Comparison of ENCODE assay signal across 22 cellular contexts in the genomic region with DNA sequence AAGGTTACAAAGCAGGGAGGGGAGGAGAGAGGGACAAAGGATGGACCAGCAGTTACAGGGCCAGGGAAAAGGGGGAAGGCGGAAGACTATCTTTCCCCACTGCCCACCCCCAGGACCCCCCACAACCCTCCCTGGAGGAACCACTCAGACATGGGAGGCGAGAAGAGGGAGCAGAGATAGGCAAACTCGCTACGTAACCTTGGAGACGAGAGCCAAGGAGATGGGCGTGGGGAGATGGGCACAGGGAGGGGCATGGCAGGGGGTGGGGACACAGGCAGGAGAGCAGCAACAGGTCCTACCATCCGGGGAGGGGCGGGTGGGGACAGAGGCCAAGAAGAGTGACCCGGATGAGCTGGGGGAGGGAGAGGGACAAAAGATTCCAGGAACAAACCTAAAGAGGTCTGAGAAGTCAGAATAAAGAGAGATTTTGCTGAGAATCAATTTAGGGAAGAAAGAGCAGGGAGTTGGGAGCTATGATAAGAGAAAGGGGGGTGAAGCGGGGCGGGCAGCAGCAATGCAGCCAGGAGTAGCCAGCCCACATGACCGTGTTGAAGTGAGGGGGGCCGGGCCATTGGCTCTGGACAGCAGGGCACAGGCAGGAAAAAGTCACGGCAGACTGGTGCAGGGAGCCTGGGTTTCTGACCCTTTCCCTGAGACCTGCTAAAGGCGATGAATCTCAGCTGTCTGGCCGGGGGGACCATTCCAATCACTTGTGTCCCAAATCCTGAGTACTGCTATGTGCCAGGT.
DNase-seq lines count a peak whose midpoint lies in the region; ATAC-seq and TF ChIP-seq lines count a peak whose summit lies in the region.
"Had no signal": no experiment of that assay in that cellular context is flagged by ENCODE, and none has a peak within 500 bp of the region (broad histone marks: within the 10 kb centered on the region; RNA-seq: fewer than 3 reads in every experiment).

No MANE protein-coding gene starts in this region.

- H3K4me2 ChIP-seq in SK-N-SH: no peak overlapping the region

- H4K20me1 ChIP-seq in SK-N-SH (ENCODE audit: insufficient read depth): no peaks in the 10 kb centered on the region

- H3K27me3 ChIP-seq in SK-N-SH (ENCODE audit: insufficient read depth) (no peaks in the 10 kb centered on the region; the same call in 1 of the 2 replicates), H7 (ENCODE audit: control insufficient read depth, insufficient read depth, low read length) (no peaks in the 10 kb centered on the region), esophagus muscularis mucosa (peaks cover 0 to 21% (median 0%) of the 10 kb centered on the region in 4 donors), thyroid gland (no peaks in the 10 kb centered on the region)
- H3K27me3 ChIP-seq: BE2C, SJSA1 had no signal

- TF ChIP-seq EP300 in SK-N-SH (IDR thresholded peaks at IDR 0.05; ENCODE audit: borderline replicate concordance in 1 of 2, low read depth in 1 of 2, low read length in 1 of 2): no peak
- no peak for TF ChIP-seq EP300 in esophagus muscularis mucosa (IDR thresholded peaks at IDR 0.05)

- no peak for TF ChIP-seq RAD21 in SK-N-SH (IDR thresholded peaks at IDR 0.05; ENCODE audit: low read length)

- H3K27ac ChIP-seq in SK-N-SH (ENCODE audit: low read depth in 2 of 2, low read length in 1 of 2): peak overlapping the region in 1 of 2 experiments; percentile 11; a peak in 1 of 4 replicates
- H3K27ac ChIP-seq in esophagus muscularis mucosa (replicated peaks in 1 of 4): no peak overlapping the region
- no peak overlapping the region for H3K27ac ChIP-seq in thyroid gland
- H3K27ac ChIP-seq: GM23248, HL-60, SJSA1 had no signal

- TF ChIP-seq CTCF in SK-N-SH (IDR thresholded peaks at IDR 0.05): no peak
- no peak for TF ChIP-seq CTCF in esophagus muscularis mucosa (IDR thresholded peaks at IDR 0.05)
- TF ChIP-seq CTCF in thyroid gland (IDR thresholded peaks at IDR 0.05): no peak

- H3K36me3 ChIP-seq in SK-N-SH (replicated peaks in 1 of 2; ENCODE audit: control insufficient read depth in 1 of 2, insufficient read depth in 2 of 2, low read length in 1 of 2): no peaks in the 10 kb centered on the region
- H3K36me3 ChIP-seq in H7 (replicated peaks; ENCODE audit: control insufficient read depth, insufficient read depth, low read length): no peaks in the 10 kb centered on the region
- H3K36me3 ChIP-seq in esophagus muscularis mucosa: no peaks in the 10 kb centered on the region
- H3K36me3 ChIP-seq in thyroid gland: no peaks in the 10 kb centered on the region
- H3K36me3 ChIP-seq: BE2C, SJSA1 had no signal

- H3K9me3 ChIP-seq in SK-N-SH (no peaks in the 10 kb centered on the region), esophagus muscularis mucosa (peaks cover 0 to 15% (median 5%) of the 10 kb centered on the region in 4 donors), thyroid gland (no peaks in the 10 kb centered on the region)
- H3K9me3 ChIP-seq: BE2C, SJSA1 had no signal

- H3K4me3 ChIP-seq in SK-N-SH (ENCODE audit: low read depth in 2 of 2, low read length in 1 of 2) (no peak overlapping the region), H7 (ENCODE audit: insufficient read depth, low read depth, low read length) (no peak overlapping the region), esophagus muscularis mucosa (no peak overlapping the region), thyroid gland (replicated peaks in 1 of 3) (no peak overlapping the region)
- H3K4me3 ChIP-seq: GM12878, GM23248, K562, SJSA1 had no signal

- H3K9me2 ChIP-seq in SK-N-SH: no peaks in the 10 kb centered on the region

- H3K79me2 ChIP-seq in SK-N-SH (ENCODE audit: insufficient read depth): no peaks in the 10 kb centered on the region

- CTCF ChIA-PET in SK-N-SH (lab: Yijun Ruan, JAX): interaction anchor here (1.2 to 1.7 kb wide), 2 partner anchors 47 to 140 kb away, joined by 4 to 7 read pairs; no protein-coding TSS in a partner anchor

- H2AFZ ChIP-seq in SK-N-SH (ENCODE audit: low read depth): no peak overlapping the region
- H2AFZ ChIP-seq: GM23248 had no signal

- TF ChIP-seq POLR2A in esophagus muscularis mucosa (IDR thresholded peaks at IDR 0.05; ENCODE audit: low read depth) (no peak), thyroid gland (IDR thresholded peaks at IDR 0.05) (no peak)

- peaks cover 0 to 19% of the 10 kb centered on the region in 2 experiments; a peak in 1 of 4 replicates for H3K4me1 ChIP-seq in SK-N-SH (ENCODE audit: control insufficient read depth in 1 of 2, insufficient read depth in 2 of 2, low read depth in 1 of 2, low read length in 1 of 2)
- no peaks in the 10 kb centered on the region for H3K4me1 ChIP-seq in esophagus muscularis mucosa
- H3K4me1 ChIP-seq in thyroid gland: no peaks in the 10 kb centered on the region
- H3K4me1 ChIP-seq: BE2C, SJSA1 had no signal

- no peak overlapping the region for H3K9ac ChIP-seq in SK-N-SH
- H3K9ac ChIP-seq: GM23248 had no signal

- no peaks in the 10 kb centered on the region for H3F3A ChIP-seq in SK-N-SH (replicated peaks; ENCODE audit: insufficient read depth)

- ATAC-seq in SK-N-SH treated with all-trans-retinoic acid at 6 μM for 48 hours (no peak), HG03460 (IDR thresholded peaks at IDR 0.05; ENCODE audit: unreplicated experiment) (no peak)
- ATAC-seq: GM12878, Right ventricle myocardium inferior had no signal

- POLR2A ChIA-PET in SK-N-SH (lab: Yijun Ruan, JAX): interaction anchor here (1.0 kb wide), 1 partner anchor 103 kb away, joined by 3 read pairs; no protein-coding TSS in a partner anchor

- DNase-seq in SK-N-SH (peak; percentile 40), H7 (peak; percentile 32), esophagus muscularis mucosa (ENCODE audit: extremely low spot score) (peak; percentile 72), thyroid gland (peak; percentile 21 to 38), dedifferentiated amniotic fluid mesenchymal stem cell (ENCODE audit: extremely low spot score) (no peak)
- DNase-seq: BE2C, DND-41, GM23248, HCEC 1CT, MM.1S, NCI-H1048, NCI-H1436 treated with DMSO at 0.1 percent for 48 hours, NCI-H1930, NCI-H446, NCI-H526 treated with DMSO at 0.1 percent for 48 hours had no signal

- intact Hi-C loops in esophagus muscularis mucosa (cut with DNase I) (no loop called here), thyroid gland (cut with DNase I) (loop anchor here (10.0 kb wide), 1 partner anchor 190 kb away; no protein-coding TSS in a partner anchor)

- WGBS in SK-N-SH (ENCODE audit: low lambda C conversion rate): 38% methylated on average over 13 of the region's 16 CpGs
- 50% methylated on average over 14 of the region's 16 CpGs for WGBS in esophagus muscularis mucosa
- WGBS in thyroid gland, 2 donors: 36 to 41% methylated on average over 16 of the region's 16 CpGs

TF ChIP-seq in SK-N-SH, 30 proteins besides CTCF, POLR2A, EP300 and RAD21 (continues in another document):
- no peak for TF ChIP-seq FOXJ3 (CRISPR knock-in tag; IDR thresholded peaks at IDR 0.05)
- TF ChIP-seq, protein P1, sequence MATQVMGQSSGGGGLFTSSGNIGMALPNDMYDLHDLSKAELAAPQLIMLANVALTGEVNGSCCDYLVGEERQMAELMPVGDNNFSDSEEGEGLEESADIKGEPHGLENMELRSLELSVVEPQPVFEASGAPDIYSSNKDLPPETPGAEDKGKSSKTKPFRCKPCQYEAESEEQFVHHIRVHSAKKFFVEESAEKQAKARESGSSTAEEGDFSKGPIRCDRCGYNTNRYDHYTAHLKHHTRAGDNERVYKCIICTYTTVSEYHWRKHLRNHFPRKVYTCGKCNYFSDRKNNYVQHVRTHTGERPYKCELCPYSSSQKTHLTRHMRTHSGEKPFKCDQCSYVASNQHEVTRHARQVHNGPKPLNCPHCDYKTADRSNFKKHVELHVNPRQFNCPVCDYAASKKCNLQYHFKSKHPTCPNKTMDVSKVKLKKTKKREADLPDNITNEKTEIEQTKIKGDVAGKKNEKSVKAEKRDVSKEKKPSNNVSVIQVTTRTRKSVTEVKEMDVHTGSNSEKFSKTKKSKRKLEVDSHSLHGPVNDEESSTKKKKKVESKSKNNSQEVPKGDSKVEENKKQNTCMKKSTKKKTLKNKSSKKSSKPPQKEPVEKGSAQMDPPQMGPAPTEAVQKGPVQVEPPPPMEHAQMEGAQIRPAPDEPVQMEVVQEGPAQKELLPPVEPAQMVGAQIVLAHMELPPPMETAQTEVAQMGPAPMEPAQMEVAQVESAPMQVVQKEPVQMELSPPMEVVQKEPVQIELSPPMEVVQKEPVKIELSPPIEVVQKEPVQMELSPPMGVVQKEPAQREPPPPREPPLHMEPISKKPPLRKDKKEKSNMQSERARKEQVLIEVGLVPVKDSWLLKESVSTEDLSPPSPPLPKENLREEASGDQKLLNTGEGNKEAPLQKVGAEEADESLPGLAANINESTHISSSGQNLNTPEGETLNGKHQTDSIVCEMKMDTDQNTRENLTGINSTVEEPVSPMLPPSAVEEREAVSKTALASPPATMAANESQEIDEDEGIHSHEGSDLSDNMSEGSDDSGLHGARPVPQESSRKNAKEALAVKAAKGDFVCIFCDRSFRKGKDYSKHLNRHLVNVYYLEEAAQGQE (IDR thresholded peaks at IDR 0.05; ENCODE audit: low read depth, low read length): no peak
- no peak for TF ChIP-seq TCF12 (IDR thresholded peaks at IDR 0.05)

TF ChIP-seq in SK-N-SH treated with all-trans-retinoic acid at 6 μM for 48 hours, 23 proteins besides CTCF, POLR2A, EP300 and RAD21:
- TF ChIP-seq TOX (CRISPR knock-in tag; IDR thresholded peaks at IDR 0.05; ENCODE audit: borderline replicate concordance) (no peak), ZFP3 (CRISPR knock-in tag; IDR thresholded peaks at IDR 0.05) (no peak), ZNF8 (CRISPR knock-in tag; IDR thresholded peaks at IDR 0.05) (no peak), TCF4 (CRISPR knock-in tag; IDR thresholded peaks at IDR 0.05; ENCODE audit: borderline replicate concordance) (no peak), BACH2 (CRISPR knock-in tag; IDR thresholded peaks at IDR 0.05; ENCODE audit: borderline replicate concordance) (no peak), RARB (CRISPR knock-in tag; IDR thresholded peaks at IDR 0.05) (no peak), SNAI2 (CRISPR knock-in tag; IDR thresholded peaks at IDR 0.05) (no peak), PPARA (CRISPR knock-in tag; IDR thresholded peaks at IDR 0.05; ENCODE audit: borderline replicate concordance) (no peak)
